ENCODE assay signal across 8 cellular contexts in genomic region chr2:17752892-17753802, GRCh38. TPM values are rescaled to one million over a fixed set of nuclear protein-coding genes. Genes with fewer than 3 reads are reported as not detected.
A peak's percentile ranks its signal among the peaks of the same experiment; 100 is the strongest.
DNase-seq lines count a peak whose midpoint lies in the region; ATAC-seq and TF ChIP-seq lines count a peak whose summit lies in the region.

No MANE protein-coding gene starts in this region.

- peak overlapping the region; percentile 90 for H3K4me3 ChIP-seq in lower leg skin (ENCODE audit: low read depth, poor library complexity, severe bottlenecking)

- in situ Hi-C loops in KBM-7 (cut with MboI; ENCODE audit: low pct_unique_long_range_greater_than_20kb, low sequenced_read_pairs), result no loop called here

- WGBS in lower leg skin, 2 donors, result 1% methylated on average over 36 to 42 of the region's 70 CpGs

- TF ChIP-seq CTCF in lower leg skin (IDR thresholded peaks at IDR 0.05), result no peak

- peak in 3 of 4 experiments; percentile 10 to 30 (median 25) for DNase-seq in activated CD4-positive, CD25-positive, alpha-beta regulatory T cell (lab: John Stamatoyannopoulos, UW)
- DNase-seq in activated CD4-positive, CD25-positive, alpha-beta regulatory T cell treated with anti-CD3 and anti-CD28 coated beads, Interleukin-2, amount 50 U/mL, for 72 hours, result no peak
- DNase-seq in KBM-7, result peak; percentile 66
- peak; percentile 28 for DNase-seq in T-helper 22 cell (ENCODE audit: low read depth)
- DNase-seq in dedifferentiated amniotic fluid mesenchymal stem cell (ENCODE audit: extremely low spot score), result peak; percentile 29
- peak in 1 of 2 donors; percentile 26 for DNase-seq in lower leg skin (ENCODE audit: low spot score in 2 of 2)
- peak; percentile 1 to 5 for DNase-seq in stimulated activated CD8-positive, alpha-beta memory T cell treated with anti-CD3 and anti-CD28 coated beads, Interleukin-7, amount 100 ng/mL, for 1 hour (ENCODE audit: low read depth in 2 of 2)

- intact Hi-C loops in lower leg skin (cut with DNase I; ENCODE audit: low total_unique reads), result no loop called here

- no peak for TF ChIP-seq POLR2A in lower leg skin (IDR thresholded peaks at IDR 0.05)

- ATAC-seq in GM21786 (IDR thresholded peaks at IDR 0.05; ENCODE audit: unreplicated experiment), result peak; percentile 28

RNA-seq across cellular contexts. Expression of gene SMC6, which starts 0.5 kb away (rescaled TPM):
- 10 to 100 TPM; 14.2 to 17.9 (median 15.4) TPM for total RNA-seq in lower leg skin

RNA-seq across cellular contexts. Expression of gene GEN1, which starts 0.8 kb away (rescaled TPM):
- total RNA-seq in lower leg skin, result 10 to 100 TPM in 1 of 4 donors, 1 to 10 TPM in 3; 4.9 to 10.6 (median 5.3) TPM
